Comparison of ENCODE assay signal across 15 cellular contexts in genomic region chr16:69490707-69491324, GRCh38.
DNase-seq lines count a peak whose midpoint lies in the region; ATAC-seq lines count a peak whose summit lies in the region.
"Had no signal": no experiment of that assay in that cellular context is flagged by ENCODE, and none has a peak within 500 bp of the region (broad histone marks: within the 10 kb centered on the region; RNA-seq: fewer than 3 reads in every experiment).

No MANE protein-coding gene starts in this region.

- intact Hi-C loops in sciatic nerve (cut with DNase I), result no loop called here

- DNase-seq in DMS79 (lab: John Stamatoyannopoulos, UW) (peak; percentile 8), medulla oblongata (ENCODE audit: extremely low spot score) (peak; percentile 71), sciatic nerve (ENCODE audit: low spot score) (no peak), SW 1271 (lab: John Stamatoyannopoulos, UW) (no peak), CD1c-positive myeloid dendritic cell (ENCODE audit: extremely low spot score) (no peak)
- DNase-seq: ACHN; CD8-positive, alpha-beta T cell; MG63; NCI-H1092 treated with DMSO at 0.1 percent for 48 hours; NCI-H1694; NCI-H446 treated with DMSO at 0.1 percent for 48 hours; NCI-H748 treated with DMSO at 0.1 percent for 48 hours; PC-9 had no signal

- ATAC-seq in sciatic nerve (peak; percentile 87), HG03378 (IDR thresholded peaks at IDR 0.05; ENCODE audit: unreplicated experiment) (no peak)
- ATAC-seq: CD8-positive, alpha-beta T cell had no signal

- peak overlapping the region; percentile 67 for H3K27ac ChIP-seq in angular gyrus (ENCODE audit: low read depth, low read length)
- H3K27ac ChIP-seq: PC-9 had no signal

Comparison
In these comparisons a context has a peak if more than half of its experiments do, and no peak if none do; other contexts are left out.
1. DNase-seq: peak in DMS79 (single experiment) and medulla oblongata (single experiment); none in sciatic nerve (single experiment), SW 1271 (0 of 2) and CD1c-positive myeloid dendritic cell (single experiment).